In the genomic region with DNA sequence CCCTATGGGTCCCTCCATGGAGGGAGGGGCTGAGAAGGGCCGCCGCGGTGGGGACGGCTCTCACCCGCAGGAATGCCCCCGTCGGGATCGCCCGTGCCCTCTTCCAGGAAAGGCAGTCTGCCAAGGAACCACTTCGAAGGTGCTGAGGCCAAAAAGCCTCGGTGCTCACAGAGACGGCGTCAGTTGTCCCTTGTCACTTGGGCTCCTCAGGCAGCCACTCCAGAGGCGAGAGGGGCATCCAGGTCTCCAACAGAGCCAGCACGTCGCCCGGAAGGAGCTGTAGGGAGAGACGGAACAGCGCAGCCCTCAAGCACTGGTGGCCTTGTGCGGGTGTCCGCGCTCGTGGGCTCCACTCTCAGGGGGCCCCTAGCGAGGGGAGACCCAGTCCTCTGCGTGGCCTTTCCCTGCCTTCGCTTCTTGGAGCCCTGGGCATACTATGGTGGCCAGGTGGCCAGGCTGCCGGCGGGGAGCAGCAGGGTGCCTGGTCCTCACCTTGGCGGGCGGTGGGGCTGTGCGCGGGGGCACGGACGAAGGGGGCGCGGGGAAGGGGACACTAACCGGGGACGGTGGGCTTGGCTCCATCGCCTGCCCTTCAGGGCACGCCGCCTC, we compare ENCODE assay signal across 8 cellular contexts. TPM values are rescaled to one million over a fixed set of nuclear protein-coding genes. Genes with fewer than 3 reads are reported as not detected.
DNase-seq lines count a peak whose midpoint lies in the region; ATAC-seq and TF ChIP-seq lines count a peak whose summit lies in the region.
"Had no signal": no experiment of that assay in that cellular context is flagged by ENCODE, and none has a peak within 500 bp of the region (broad histone marks: within the 10 kb centered on the region; RNA-seq: fewer than 3 reads in every experiment).

No MANE protein-coding gene starts in this region.

- peak; percentile 10 for ATAC-seq in HG02870 (IDR thresholded peaks at IDR 0.05; ENCODE audit: unreplicated experiment)
- peak; percentile 32 for ATAC-seq in Right ventricle myocardium superior (ENCODE audit: poor library complexity)
- peak; percentile 9 for ATAC-seq in sciatic nerve
- ATAC-seq in HG03565 (IDR thresholded peaks at IDR 0.05; ENCODE audit: unreplicated experiment), result no peak
- no peak for ATAC-seq in GM19463 (IDR thresholded peaks at IDR 0.05; ENCODE audit: unreplicated experiment)

- no peak for DNase-seq in GM12865 (ENCODE audit: low read depth)
- DNase-seq in activated CD4-positive, alpha-beta T cell treated with anti-CD3 and anti-CD28 coated beads, Interleukin-2, amount 50 U/mL, for 48 hours, result peak; percentile 20 to 30
- no peak for DNase-seq in Right ventricle myocardium superior
- DNase-seq in sciatic nerve (ENCODE audit: low spot score), result no peak

- no peak for TF ChIP-seq CTCF in GM12865 (IDR thresholded peaks at IDR 0.05; ENCODE audit: insufficient read depth, low read depth, low read length, missing control alignments)

- intact Hi-C loops in Right ventricle myocardium superior (cut with DNase I) (loop anchor here (5.0 to 10.0 kb wide), 2 partner anchors 105 to 122 kb away; no protein-coding TSS in a partner anchor), sciatic nerve (cut with DNase I) (loop anchor here (10.0 kb wide), 1 partner anchor 335 kb away; no protein-coding TSS in a partner anchor)

- peak overlapping the region; percentile 55 for H3K4me3 ChIP-seq in GM12865 (ENCODE audit: low read depth, low read length)

RNA-seq across cellular contexts. Expression of gene MESP1, which starts 1.0 kb away (rescaled TPM):
- total RNA-seq in Right ventricle myocardium superior (11.6 TPM), sciatic nerve (2.1 TPM)

RNA-seq across cellular contexts. Expression of gene MESP2, which starts 26.1 kb away (rescaled TPM):
- total RNA-seq in Right ventricle myocardium superior (0.13 TPM), sciatic nerve (0.45 TPM)
- total RNA-seq: activated CD8-positive, alpha-beta memory T cell treated with anti-CD3 and anti-CD28 coated beads for 36 hours had no signal

RNA-seq across cellular contexts. Expression of gene WDR93, which starts 59.4 kb away (rescaled TPM):
- total RNA-seq in Right ventricle myocardium superior (0.11 TPM), sciatic nerve (not detected)

RNA-seq across cellular contexts. Expression of gene PEX11A, which starts 59.5 kb away (rescaled TPM):
- total RNA-seq in Right ventricle myocardium superior (13.4 TPM), sciatic nerve (6.2 TPM)

Comparison
In these comparisons a context has a peak if more than half of its experiments do, and no peak if none do; other contexts are left out.
1. DNase-seq: peak in activated CD4-positive, alpha-beta T cell treated with anti-CD3 and anti-CD28 coated beads, Interleukin-2, amount 50 U/mL, for 48 hours (2 of 2); none in GM12865 (single experiment), Right ventricle myocardium superior (single experiment) and sciatic nerve (single experiment).
2. ATAC-seq: peak in HG02870 (single experiment), Right ventricle myocardium superior (single experiment) and sciatic nerve (single experiment); none in HG03565 (single experiment) and GM19463 (single experiment).